ENCODE assay signal across 8 cellular contexts in the genomic region with DNA sequence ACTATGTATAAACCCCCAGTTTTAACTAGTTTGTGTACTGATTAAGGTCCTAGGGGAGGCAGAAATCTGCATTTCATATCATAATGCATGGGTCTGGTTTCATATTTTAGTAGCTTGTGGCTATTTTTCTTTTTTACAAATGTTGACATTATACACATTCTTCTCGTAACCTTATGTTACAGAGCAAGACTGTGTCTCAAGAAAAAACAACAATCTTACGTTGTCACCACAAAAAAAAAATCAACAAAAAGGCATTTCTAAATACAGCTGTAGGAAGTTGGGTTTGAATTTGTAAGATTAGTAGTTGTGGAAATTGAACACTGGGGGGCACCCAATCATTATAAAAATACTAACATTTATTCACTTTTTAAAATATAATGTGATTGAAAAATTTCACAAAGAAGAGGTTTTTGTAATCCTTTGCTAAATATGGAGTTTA.
DNase-seq lines count a peak whose midpoint lies in the region; TF ChIP-seq lines count a peak whose summit lies in the region.
"Had no signal": no experiment of that assay in that cellular context is flagged by ENCODE, and none has a peak within 500 bp of the region (broad histone marks: within the 10 kb centered on the region; RNA-seq: fewer than 3 reads in every experiment).

No MANE protein-coding gene starts in this region.

- no peaks in the 10 kb centered on the region for H3K9me3 Mint-ChIP-seq in nephron
- H3K9me3 Mint-ChIP-seq: T-cell had no signal

- no peaks in the 10 kb centered on the region for H3K4me1 Mint-ChIP-seq in nephron

- TF ChIP-seq CTCF in LNCAP (IDR thresholded peaks at IDR 0.05) (peak; percentile 56), nephron (IDR thresholded peaks at IDR 0.05; ENCODE audit: unreplicated experiment in 3 of 3) (peak; percentile 24 to 51 (median 34))

- no peak overlapping the region for H3K4me3 Mint-ChIP-seq in nephron
- H3K4me3 Mint-ChIP-seq: T-cell had no signal

- H3K36me3 Mint-ChIP-seq in nephron (ENCODE audit: low read depth), result no peaks in the 10 kb centered on the region
- H3K36me3 Mint-ChIP-seq: T-cell had no signal

- peak overlapping the region in 1 of 3 experiments; percentile 26 for H3K27ac Mint-ChIP-seq in nephron
- H3K27ac Mint-ChIP-seq: T-cell had no signal

- H3K27me3 Mint-ChIP-seq in nephron (ENCODE audit: low read depth), result no peaks in the 10 kb centered on the region
- H3K27me3 Mint-ChIP-seq: T-cell had no signal

- peak; percentile 36 for DNase-seq in EH (ENCODE audit: low read depth)
- DNase-seq in brain pericyte (ENCODE audit: low read depth, low spot score), result peak; percentile 15
- no peak for DNase-seq in NCI-H1436 treated with DMSO at 0.1 percent for 48 hours (lab: John Stamatoyannopoulos, UW)
- no peak for DNase-seq in SIG-M5 treated with dmso at 0.1 percent for 504 hours (lab: John Stamatoyannopoulos, UW; ENCODE audit: unreplicated experiment)
- no peak for DNase-seq in stimulated activated CD4-positive, alpha-beta T cell treated with anti-CD3 and anti-CD28 coated beads, Interleukin-2, amount 100 ng/mL, for 24 hours
- DNase-seq: T-cell had no signal

Comparison
In these comparisons a context has a peak if more than half of its experiments do, and no peak if none do; other contexts are left out.
1. DNase-seq: peak in EH (single experiment) and brain pericyte (single experiment); none in NCI-H1436 treated with DMSO at 0.1 percent for 48 hours (single experiment), SIG-M5 treated with dmso at 0.1 percent for 504 hours (single experiment) and stimulated activated CD4-positive, alpha-beta T cell treated with anti-CD3 and anti-CD28 coated beads, Interleukin-2, amount 100 ng/mL, for 24 hours (0 of 2).